In genomic region chr9:135971892-135972291, GRCh38 we compare ENCODE assay signal across 1 cellular context.
TF ChIP-seq lines count a peak whose summit lies in the region.

No MANE protein-coding gene starts in this region.

TF ChIP-seq in HepG2, 621 proteins besides CTCF, POLR2A, EP300 and RAD21 (continued from another document and continues in another):
- TF ChIP-seq, protein P1, sequence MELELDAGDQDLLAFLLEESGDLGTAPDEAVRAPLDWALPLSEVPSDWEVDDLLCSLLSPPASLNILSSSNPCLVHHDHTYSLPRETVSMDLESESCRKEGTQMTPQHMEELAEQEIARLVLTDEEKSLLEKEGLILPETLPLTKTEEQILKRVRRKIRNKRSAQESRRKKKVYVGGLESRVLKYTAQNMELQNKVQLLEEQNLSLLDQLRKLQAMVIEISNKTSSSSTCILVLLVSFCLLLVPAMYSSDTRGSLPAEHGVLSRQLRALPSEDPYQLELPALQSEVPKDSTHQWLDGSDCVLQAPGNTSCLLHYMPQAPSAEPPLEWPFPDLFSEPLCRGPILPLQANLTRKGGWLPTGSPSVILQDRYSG (CRISPR knock-in tag; IDR thresholded peaks at IDR 0.05): peak; percentile 99
- TF ChIP-seq, protein P2, sequence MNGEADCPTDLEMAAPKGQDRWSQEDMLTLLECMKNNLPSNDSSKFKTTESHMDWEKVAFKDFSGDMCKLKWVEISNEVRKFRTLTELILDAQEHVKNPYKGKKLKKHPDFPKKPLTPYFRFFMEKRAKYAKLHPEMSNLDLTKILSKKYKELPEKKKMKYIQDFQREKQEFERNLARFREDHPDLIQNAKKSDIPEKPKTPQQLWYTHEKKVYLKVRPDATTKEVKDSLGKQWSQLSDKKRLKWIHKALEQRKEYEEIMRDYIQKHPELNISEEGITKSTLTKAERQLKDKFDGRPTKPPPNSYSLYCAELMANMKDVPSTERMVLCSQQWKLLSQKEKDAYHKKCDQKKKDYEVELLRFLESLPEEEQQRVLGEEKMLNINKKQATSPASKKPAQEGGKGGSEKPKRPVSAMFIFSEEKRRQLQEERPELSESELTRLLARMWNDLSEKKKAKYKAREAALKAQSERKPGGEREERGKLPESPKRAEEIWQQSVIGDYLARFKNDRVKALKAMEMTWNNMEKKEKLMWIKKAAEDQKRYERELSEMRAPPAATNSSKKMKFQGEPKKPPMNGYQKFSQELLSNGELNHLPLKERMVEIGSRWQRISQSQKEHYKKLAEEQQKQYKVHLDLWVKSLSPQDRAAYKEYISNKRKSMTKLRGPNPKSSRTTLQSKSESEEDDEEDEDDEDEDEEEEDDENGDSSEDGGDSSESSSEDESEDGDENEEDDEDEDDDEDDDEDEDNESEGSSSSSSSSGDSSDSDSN (CRISPR knock-in tag; IDR thresholded peaks at IDR 0.05): peak; percentile 67
- TF ChIP-seq ZNF589 (CRISPR knock-in tag; conservative IDR thresholded peaks at IDR 0.05) (peak; percentile 99), KDM6A (CRISPR knock-in tag; IDR thresholded peaks at IDR 0.05; ENCODE audit: low read depth) (0 out of 2 replicates have a peak, but pooled peaks have one; percentile 27), ZNF260 (CRISPR knock-in tag; IDR thresholded peaks at IDR 0.05; ENCODE audit: borderline replicate concordance, low read depth) (no peak; the same call in 1 of the 2 replicates), STAT5B (CRISPR knock-in tag; IDR thresholded peaks at IDR 0.05) (peak; percentile 99), ZNF17 (CRISPR knock-in tag; IDR thresholded peaks at IDR 0.05) (peak; percentile 94; the same call in 1 of the 2 replicates), ZBTB21 (CRISPR knock-in tag; IDR thresholded peaks at IDR 0.05) (peak; percentile 80; the same call in 1 of the 2 replicates), NFRKB (IDR thresholded peaks at IDR 0.05) (no peak), THYN1 (CRISPR knock-in tag; IDR thresholded peaks at IDR 0.05; ENCODE audit: borderline replicate concordance, low read depth) (no peak), HIVEP1 (CRISPR knock-in tag; IDR thresholded peaks at IDR 0.05) (peak; percentile 91), ZFP82 (CRISPR knock-in tag; IDR thresholded peaks at IDR 0.05; ENCODE audit: borderline replicate concordance) (peak; percentile 99), ZNF564 (CRISPR knock-in tag; IDR thresholded peaks at IDR 0.05) (peak; percentile 98), ZNF83 (CRISPR knock-in tag; IDR thresholded peaks at IDR 0.05; ENCODE audit: borderline replicate concordance) (peak; percentile 99), MED8 (CRISPR knock-in tag; IDR thresholded peaks at IDR 0.05; ENCODE audit: insufficient replicate concordance) (peak; percentile 38), ZNF547 (CRISPR knock-in tag; IDR thresholded peaks at IDR 0.05) (peak; percentile 99), RFX3 (CRISPR knock-in tag; IDR thresholded peaks at IDR 0.05) (peak; percentile 69), POLR2G (IDR thresholded peaks at IDR 0.05; ENCODE audit: low read depth, low read length) (no peak), NR2F2 (IDR thresholded peaks at IDR 0.05; ENCODE audit: borderline replicate concordance, low read depth) (no peak), ZNF841 (CRISPR knock-in tag; IDR thresholded peaks at IDR 0.05; ENCODE audit: borderline replicate concordance) (peak; percentile 94), SP2 (CRISPR knock-in tag; IDR thresholded peaks at IDR 0.05) (peak; percentile 66), CHCHD3 (CRISPR knock-in tag; IDR thresholded peaks at IDR 0.05) (peak; percentile 91; the same call in 1 of the 2 replicates), ZNF709 (CRISPR knock-in tag; IDR thresholded peaks at IDR 0.05) (peak; percentile 99), HOXD1 (CRISPR knock-in tag; IDR thresholded peaks at IDR 0.05) (peak; percentile 97), ZSCAN20 (CRISPR knock-in tag; IDR thresholded peaks at IDR 0.05; ENCODE audit: borderline replicate concordance) (peak; percentile 99), KLF9 (CRISPR knock-in tag; IDR thresholded peaks at IDR 0.05; ENCODE audit: low read depth) (peak; percentile 97; the same call in 1 of the 2 replicates), ZNF550 (CRISPR knock-in tag; IDR thresholded peaks at IDR 0.05; ENCODE audit: borderline replicate concordance) (0 out of 2 replicates have a peak, but pooled peaks have one; percentile 53), ZNF251 (CRISPR knock-in tag; IDR thresholded peaks at IDR 0.05) (peak; percentile 93; the same call in 1 of the 2 replicates), TFE3 (CRISPR knock-in tag; IDR thresholded peaks at IDR 0.05) (peak; percentile 98), CAMTA2 (CRISPR knock-in tag; IDR thresholded peaks at IDR 0.05; ENCODE audit: borderline replicate concordance) (peak; percentile 100), ZNF777 (CRISPR knock-in tag; IDR thresholded peaks at IDR 0.05) (peak; percentile 87), ZBTB14 (CRISPR knock-in tag; IDR thresholded peaks at IDR 0.05) (peak; percentile 56), IRF2 (CRISPR knock-in tag; IDR thresholded peaks at IDR 0.05) (peak; percentile 96), AGO2 (optimal IDR thresholded peaks at IDR 0.05; ENCODE audit: low read depth, low read length) (no peak), SRSF1 (optimal IDR thresholded peaks at IDR 0.05; ENCODE audit: low read depth, low read length) (no peak), POLR2AphosphoS5 (IDR thresholded peaks at IDR 0.05; ENCODE audit: low read depth, low read length) (no peak), ZNF7 (CRISPR knock-in tag; IDR thresholded peaks at IDR 0.05) (peak; percentile 83), ZBTB1 (CRISPR knock-in tag; IDR thresholded peaks at IDR 0.05; ENCODE audit: borderline replicate concordance) (peak; percentile 95; the same call in 1 of the 2 replicates), KLF6 (CRISPR knock-in tag; IDR thresholded peaks at IDR 0.05) (peak; percentile 100), ZNF737 (CRISPR knock-in tag; IDR thresholded peaks at IDR 0.05; ENCODE audit: borderline replicate concordance) (peak; percentile 99), NFE2 (CRISPR knock-in tag; IDR thresholded peaks at IDR 0.05) (peak; percentile 77), ZNF672 (CRISPR knock-in tag; IDR thresholded peaks at IDR 0.05) (peak; percentile 84; the same call in 1 of the 2 replicates), ZFY (CRISPR knock-in tag; IDR thresholded peaks at IDR 0.05) (peak; percentile 72), ZKSCAN1 (IDR thresholded peaks at IDR 0.05; ENCODE audit: low read length) (no peak), IKZF1 (IDR thresholded peaks at IDR 0.05) (no peak), POLR2AphosphoS2 (IDR thresholded peaks at IDR 0.05; ENCODE audit: low read depth, low read length) (no peak), ZFP36 (IDR thresholded peaks at IDR 0.05; ENCODE audit: borderline replicate concordance, low read depth, low read length, partially characterized antibody) (no peak)
- TF ChIP-seq, protein P3, sequence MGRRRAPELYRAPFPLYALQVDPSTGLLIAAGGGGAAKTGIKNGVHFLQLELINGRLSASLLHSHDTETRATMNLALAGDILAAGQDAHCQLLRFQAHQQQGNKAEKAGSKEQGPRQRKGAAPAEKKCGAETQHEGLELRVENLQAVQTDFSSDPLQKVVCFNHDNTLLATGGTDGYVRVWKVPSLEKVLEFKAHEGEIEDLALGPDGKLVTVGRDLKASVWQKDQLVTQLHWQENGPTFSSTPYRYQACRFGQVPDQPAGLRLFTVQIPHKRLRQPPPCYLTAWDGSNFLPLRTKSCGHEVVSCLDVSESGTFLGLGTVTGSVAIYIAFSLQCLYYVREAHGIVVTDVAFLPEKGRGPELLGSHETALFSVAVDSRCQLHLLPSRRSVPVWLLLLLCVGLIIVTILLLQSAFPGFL (CRISPR knock-in tag; IDR thresholded peaks at IDR 0.05): peak; percentile 97
- TF ChIP-seq, protein P4, sequence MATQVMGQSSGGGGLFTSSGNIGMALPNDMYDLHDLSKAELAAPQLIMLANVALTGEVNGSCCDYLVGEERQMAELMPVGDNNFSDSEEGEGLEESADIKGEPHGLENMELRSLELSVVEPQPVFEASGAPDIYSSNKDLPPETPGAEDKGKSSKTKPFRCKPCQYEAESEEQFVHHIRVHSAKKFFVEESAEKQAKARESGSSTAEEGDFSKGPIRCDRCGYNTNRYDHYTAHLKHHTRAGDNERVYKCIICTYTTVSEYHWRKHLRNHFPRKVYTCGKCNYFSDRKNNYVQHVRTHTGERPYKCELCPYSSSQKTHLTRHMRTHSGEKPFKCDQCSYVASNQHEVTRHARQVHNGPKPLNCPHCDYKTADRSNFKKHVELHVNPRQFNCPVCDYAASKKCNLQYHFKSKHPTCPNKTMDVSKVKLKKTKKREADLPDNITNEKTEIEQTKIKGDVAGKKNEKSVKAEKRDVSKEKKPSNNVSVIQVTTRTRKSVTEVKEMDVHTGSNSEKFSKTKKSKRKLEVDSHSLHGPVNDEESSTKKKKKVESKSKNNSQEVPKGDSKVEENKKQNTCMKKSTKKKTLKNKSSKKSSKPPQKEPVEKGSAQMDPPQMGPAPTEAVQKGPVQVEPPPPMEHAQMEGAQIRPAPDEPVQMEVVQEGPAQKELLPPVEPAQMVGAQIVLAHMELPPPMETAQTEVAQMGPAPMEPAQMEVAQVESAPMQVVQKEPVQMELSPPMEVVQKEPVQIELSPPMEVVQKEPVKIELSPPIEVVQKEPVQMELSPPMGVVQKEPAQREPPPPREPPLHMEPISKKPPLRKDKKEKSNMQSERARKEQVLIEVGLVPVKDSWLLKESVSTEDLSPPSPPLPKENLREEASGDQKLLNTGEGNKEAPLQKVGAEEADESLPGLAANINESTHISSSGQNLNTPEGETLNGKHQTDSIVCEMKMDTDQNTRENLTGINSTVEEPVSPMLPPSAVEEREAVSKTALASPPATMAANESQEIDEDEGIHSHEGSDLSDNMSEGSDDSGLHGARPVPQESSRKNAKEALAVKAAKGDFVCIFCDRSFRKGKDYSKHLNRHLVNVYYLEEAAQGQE (IDR thresholded peaks at IDR 0.05; ENCODE audit: borderline replicate concordance in 1 of 2, low read depth in 1 of 2, low read length in 2 of 2): peak; percentile 100
- TF ChIP-seq, protein P5, sequence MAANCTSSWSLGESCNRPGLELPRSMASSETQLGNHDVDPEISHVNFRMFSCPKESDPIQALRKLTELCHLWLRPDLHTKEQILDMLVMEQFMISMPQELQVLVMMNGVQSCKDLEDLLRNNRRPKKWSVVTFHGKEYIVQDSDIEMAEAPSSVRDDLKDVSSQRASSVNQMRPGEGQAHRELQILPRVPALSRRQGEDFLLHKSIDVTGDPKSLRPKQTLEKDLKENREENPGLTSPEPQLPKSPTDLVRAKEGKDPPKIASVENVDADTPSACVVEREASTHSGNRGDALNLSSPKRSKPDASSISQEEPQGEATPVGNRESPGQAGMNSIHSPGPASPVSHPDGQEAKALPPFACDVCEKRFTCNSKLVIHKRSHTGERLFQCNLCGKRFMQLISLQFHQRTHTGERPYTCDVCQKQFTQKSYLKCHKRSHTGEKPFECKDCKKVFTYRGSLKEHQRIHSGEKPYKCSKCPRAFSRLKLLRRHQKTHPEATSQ (CRISPR knock-in tag; IDR thresholded peaks at IDR 0.05; ENCODE audit: borderline replicate concordance): peak; percentile 87
- TF ChIP-seq, protein P6, sequence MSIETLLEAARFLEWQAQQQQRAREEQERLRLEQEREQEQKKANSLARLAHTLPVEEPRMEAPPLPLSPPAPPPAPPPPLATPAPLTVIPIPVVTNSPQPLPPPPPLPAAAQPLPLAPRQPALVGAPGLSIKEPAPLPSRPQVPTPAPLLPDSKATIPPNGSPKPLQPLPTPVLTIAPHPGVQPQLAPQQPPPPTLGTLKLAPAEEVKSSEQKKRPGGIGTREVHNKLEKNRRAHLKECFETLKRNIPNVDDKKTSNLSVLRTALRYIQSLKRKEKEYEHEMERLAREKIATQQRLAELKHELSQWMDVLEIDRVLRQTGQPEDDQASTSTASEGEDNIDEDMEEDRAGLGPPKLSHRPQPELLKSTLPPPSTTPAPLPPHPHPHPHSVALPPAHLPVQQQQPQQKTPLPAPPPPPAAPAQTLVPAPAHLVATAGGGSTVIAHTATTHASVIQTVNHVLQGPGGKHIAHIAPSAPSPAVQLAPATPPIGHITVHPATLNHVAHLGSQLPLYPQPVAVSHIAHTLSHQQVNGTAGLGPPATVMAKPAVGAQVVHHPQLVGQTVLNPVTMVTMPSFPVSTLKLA (IDR thresholded peaks at IDR 0.05): peak; percentile 69
- TF ChIP-seq, protein P7, sequence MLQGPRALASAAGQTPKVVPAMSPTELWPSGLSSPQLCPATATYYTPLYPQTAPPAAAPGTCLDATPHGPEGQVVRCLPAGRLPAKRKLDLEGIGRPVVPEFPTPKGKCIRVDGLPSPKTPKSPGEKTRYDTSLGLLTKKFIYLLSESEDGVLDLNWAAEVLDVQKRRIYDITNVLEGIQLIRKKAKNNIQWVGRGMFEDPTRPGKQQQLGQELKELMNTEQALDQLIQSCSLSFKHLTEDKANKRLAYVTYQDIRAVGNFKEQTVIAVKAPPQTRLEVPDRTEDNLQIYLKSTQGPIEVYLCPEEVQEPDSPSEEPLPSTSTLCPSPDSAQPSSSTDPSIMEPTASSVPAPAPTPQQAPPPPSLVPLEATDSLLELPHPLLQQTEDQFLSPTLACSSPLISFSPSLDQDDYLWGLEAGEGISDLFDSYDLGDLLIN (CRISPR knock-in tag; IDR thresholded peaks at IDR 0.05; ENCODE audit: borderline replicate concordance): peak; percentile 88; the same call in 1 of the 2 replicates
- TF ChIP-seq, protein P8, sequence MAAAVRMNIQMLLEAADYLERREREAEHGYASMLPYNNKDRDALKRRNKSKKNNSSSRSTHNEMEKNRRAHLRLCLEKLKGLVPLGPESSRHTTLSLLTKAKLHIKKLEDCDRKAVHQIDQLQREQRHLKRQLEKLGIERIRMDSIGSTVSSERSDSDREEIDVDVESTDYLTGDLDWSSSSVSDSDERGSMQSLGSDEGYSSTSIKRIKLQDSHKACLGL (CRISPR knock-in tag; IDR thresholded peaks at IDR 0.05): peak; percentile 100
